8 cellular contexts compared by ENCODE assay signal in genomic region chr4:74933562-74934015, GRCh38. TPM values are rescaled to one million over a fixed set of nuclear protein-coding genes. Genes with fewer than 3 reads are reported as not detected.
DNase-seq lines count a peak whose midpoint lies in the region; FAIRE-seq and TF ChIP-seq lines count a peak whose summit lies in the region.

No MANE protein-coding gene starts in this region.

- intact Hi-C loops in activated T-helper 2 cell treated with anti-CD3 and anti-CD28 coated beads, Interferon-gamma antibody, Interleukin-2, Interleukin-4, amounts not matched to agents 10 μg/mL and 5 μg/mL and 100 μg/mL, durations not matched to agents 14 hours and 24 hours and 36 hours (cut with micrococcal nuclease): no loop called here

- peak overlapping the region; percentile 99 for H2AFZ ChIP-seq in smooth muscle cell (ENCODE audit: low read depth)

- peaks cover 50% of the 10 kb centered on the region for H3K27me3 Mint-ChIP-seq in activated T-helper 2 cell treated with anti-CD3 and anti-CD28 coated beads, Interferon-gamma antibody, Interleukin-2, Interleukin-4, amounts not matched to agents 10 μg/mL and 5 μg/mL and 100 μg/mL, durations not matched to agents 14 hours and 24 hours and 36 hours (ENCODE audit: low read depth)

- H3K9ac ChIP-seq in smooth muscle cell (ENCODE audit: low read depth): no peak overlapping the region

- FAIRE-seq in frontal cortex (lab: Jason Lieb, UNC): no peak

- no peak overlapping the region for H3K27ac Mint-ChIP-seq in activated T-helper 2 cell treated with anti-CD3 and anti-CD28 coated beads, Interferon-gamma antibody, Interleukin-2, Interleukin-4, amounts not matched to agents 10 μg/mL and 5 μg/mL and 100 μg/mL, durations not matched to agents 14 hours and 24 hours and 36 hours

- H3K4me1 Mint-ChIP-seq in activated T-helper 2 cell treated with anti-CD3 and anti-CD28 coated beads, Interferon-gamma antibody, Interleukin-2, Interleukin-4, amounts not matched to agents 10 μg/mL and 5 μg/mL and 100 μg/mL, durations not matched to agents 14 hours and 24 hours and 36 hours (ENCODE audit: low read depth): peaks cover 9% of the 10 kb centered on the region

- H3K36me3 Mint-ChIP-seq in activated T-helper 2 cell treated with anti-CD3 and anti-CD28 coated beads, Interferon-gamma antibody, Interleukin-2, Interleukin-4, amounts not matched to agents 10 μg/mL and 5 μg/mL and 100 μg/mL, durations not matched to agents 14 hours and 24 hours and 36 hours (ENCODE audit: low read depth): no peaks in the 10 kb centered on the region

- H3K4me3 ChIP-seq in iPS DF 6.9 (ENCODE audit: low read length) (peak overlapping the region; percentile 48; the same call in 1 of the 2 replicates), smooth muscle cell (peak overlapping the region; percentile 86)

- DNase-seq in GM20000 (ENCODE audit: low spot score) (peak; percentile 23), iPS DF 6.9 (ENCODE audit: low read depth, low spot score) (no peak), smooth muscle cell (lab: John Stamatoyannopoulos, UW; ENCODE audit: unreplicated experiment) (peak; percentile 9), kidney glomerular epithelial cell (lab: John Stamatoyannopoulos, UW) (no peak), NCI-H1105 (lab: John Stamatoyannopoulos, UW) (no peak), frontal cortex (ENCODE audit: low spot score in 2 of 2) (no peak)
- DNase-seq in activated T-helper 2 cell treated with anti-CD3 and anti-CD28 coated beads, Interferon-gamma antibody, Interleukin-2, Interleukin-4, amounts not matched to agents 10 μg/mL and 5 μg/mL and 100 μg/mL, durations not matched to agents 14 hours and 24 hours and 36 hours (ENCODE audit: low spot score): no peak

- H4K20me1 ChIP-seq in smooth muscle cell (ENCODE audit: low read depth): no peaks in the 10 kb centered on the region

- no peaks in the 10 kb centered on the region for H3K9me3 Mint-ChIP-seq in activated T-helper 2 cell treated with anti-CD3 and anti-CD28 coated beads, Interferon-gamma antibody, Interleukin-2, Interleukin-4, amounts not matched to agents 10 μg/mL and 5 μg/mL and 100 μg/mL, durations not matched to agents 14 hours and 24 hours and 36 hours

- peak overlapping the region; percentile 71 for H3K4me3 Mint-ChIP-seq in activated T-helper 2 cell treated with anti-CD3 and anti-CD28 coated beads, Interferon-gamma antibody, Interleukin-2, Interleukin-4, amounts not matched to agents 10 μg/mL and 5 μg/mL and 100 μg/mL, durations not matched to agents 14 hours and 24 hours and 36 hours (ENCODE audit: low read depth)

- H3K4me2 ChIP-seq in smooth muscle cell: peak overlapping the region; percentile 99

- H3K27ac ChIP-seq in 22Rv1 (peak overlapping the region; percentile 72), iPS DF 6.9 (ENCODE audit: low read length) (no peak overlapping the region), smooth muscle cell (ENCODE audit: low read depth) (no peak overlapping the region)

- H3K36me3 ChIP-seq in iPS DF 6.9 (ENCODE audit: control insufficient read depth, insufficient read depth, low read length) (no peaks in the 10 kb centered on the region), smooth muscle cell (ENCODE audit: low read depth) (no peaks in the 10 kb centered on the region)

- H3K27me3 ChIP-seq in iPS DF 6.9 (ENCODE audit: control insufficient read depth, insufficient read depth, low read length): peaks cover 17% of the 10 kb centered on the region
- no peaks in the 10 kb centered on the region for H3K27me3 ChIP-seq in smooth muscle cell (ENCODE audit: low read depth)

- H3K4me1 ChIP-seq in iPS DF 6.9 (ENCODE audit: control insufficient read depth, insufficient read depth, low read length): peaks cover 2% of the 10 kb centered on the region
- H3K4me1 ChIP-seq in smooth muscle cell (ENCODE audit: low read depth): no peaks in the 10 kb centered on the region

- peaks cover under 1% of the 10 kb centered on the region for H3K79me2 ChIP-seq in smooth muscle cell (ENCODE audit: low read depth)

- no peaks in the 10 kb centered on the region for H3F3A ChIP-seq in smooth muscle cell (ENCODE audit: low read depth)

- TF ChIP-seq CTCF in 22Rv1 (IDR thresholded peaks at IDR 0.05) (no peak), GM20000 (IDR thresholded peaks at IDR 0.05; ENCODE audit: extremely low read depth, missing control alignments) (no peak), smooth muscle cell (IDR thresholded peaks at IDR 0.05; ENCODE audit: borderline replicate concordance, insufficient read depth, poor library complexity, severe bottlenecking) (no peak)

- no CpG with 5 or more reads among the region's 28 CpGs for WGBS in iPS DF 6.9 (ENCODE audit: insufficient coverage, insufficient read length)
- 2% methylated on average over 28 of the region's 28 CpGs for WGBS in smooth muscle cell (ENCODE audit: low lambda C conversion rate)

- H3K9me3 ChIP-seq in iPS DF 6.9 (ENCODE audit: control insufficient read depth, insufficient read depth, low read length): no peaks in the 10 kb centered on the region
- H3K9me3 ChIP-seq in smooth muscle cell (replicated peaks; ENCODE audit: low read depth): no peaks in the 10 kb centered on the region

RNA-seq across cellular contexts. Expression of gene PARM1, which starts 0.7 kb away (rescaled TPM):
- total RNA-seq in activated T-helper 2 cell treated with anti-CD3 and anti-CD28 coated beads, Interferon-gamma antibody, Interleukin-2, Interleukin-4, amounts not matched to agents 10 μg/mL and 5 μg/mL and 100 μg/mL, durations not matched to agents 14 hours and 24 hours and 36 hours: not detected in 2 replicates
- total RNA-seq in smooth muscle cell (46.4 and 61.6 TPM in 2 replicates), frontal cortex (7.3 TPM)
- polyA plus RNA-seq in smooth muscle cell: 29.6 and 38.5 TPM in 2 replicates

Comparison
In these comparisons a context has a peak if more than half of its experiments do, and no peak if none do; other contexts are left out.
1. DNase-seq: peak in GM20000 (single experiment) and smooth muscle cell (single experiment); none in activated T-helper 2 cell treated with anti-CD3 and anti-CD28 coated beads, Interferon-gamma antibody, Interleukin-2, Interleukin-4, amounts not matched to agents 10 μg/mL and 5 μg/mL and 100 μg/mL, durations not matched to agents 14 hours and 24 hours and 36 hours (single experiment), iPS DF 6.9 (single experiment), kidney glomerular epithelial cell (single experiment), NCI-H1105 (single experiment) and frontal cortex (0 of 2).